Comparison of ENCODE assay signal across 1 cellular context in genomic region chrX:114037515-114037914, GRCh38.
TF ChIP-seq lines count a peak whose summit lies in the region.

No MANE protein-coding gene starts in this region.

TF ChIP-seq in K562, 482 proteins besides CTCF, POLR2A, EP300 and RAD21:
- TF ChIP-seq SMAD4 (CRISPR knock-in tag; conservative IDR thresholded peaks at IDR 0.05) (no peak; the same call in 1 of the 2 replicates), MCM5 (IDR thresholded peaks at IDR 0.05; ENCODE audit: low read depth) (no peak), NELFE (IDR thresholded peaks at IDR 0.05; ENCODE audit: insufficient read depth, insufficient read length) (no peak), CBFA2T3 (IDR thresholded peaks at IDR 0.05) (peak; percentile 68), KDM1A (IDR thresholded peaks at IDR 0.05) (peak; percentile 56 to 59; a peak in 3 of 4 replicates), PML (IDR thresholded peaks at IDR 0.05; ENCODE audit: low read length) (no peak), THAP12 (CRISPR knock-in tag; IDR thresholded peaks at IDR 0.05) (no peak), RREB1 (CRISPR knock-in tag; IDR thresholded peaks at IDR 0.05) (no peak), CCNT2 (IDR thresholded peaks at IDR 0.05; ENCODE audit: borderline replicate concordance, extremely low read depth, insufficient read length, low read depth, low read length) (no peak), JUNB (CRISPR knock-in tag; conservative IDR thresholded peaks at IDR 0.05) (no peak), GMEB1 (CRISPR knock-in tag; IDR thresholded peaks at IDR 0.05) (no peak), ARID1B (IDR thresholded peaks at IDR 0.05) (0 out of 2 replicates have a peak, but pooled peaks have one; percentile 8), NCOR1 (IDR thresholded peaks at IDR 0.05) (peak; percentile 47), ZFPM2 (CRISPR knock-in tag; IDR thresholded peaks at IDR 0.05) (no peak), ZNF518B (CRISPR knock-in tag; IDR thresholded peaks at IDR 0.05) (no peak)
TF ChIP-seq in K562: peak in this region for 4.
